In genomic region chr11:72084076-72084475, GRCh38 we compare ENCODE assay signal across 18 cellular contexts. TPM values are rescaled to one million over a fixed set of nuclear protein-coding genes. Genes with fewer than 3 reads are reported as not detected.
DNase-seq lines count a peak whose midpoint lies in the region; ATAC-seq and TF ChIP-seq lines count a peak whose summit lies in the region.
"Had no signal": no experiment of that assay in that cellular context is flagged by ENCODE, and none has a peak within 500 bp of the region (broad histone marks: within the 10 kb centered on the region; RNA-seq: fewer than 3 reads in every experiment).

No MANE protein-coding gene starts in this region.

- H3K27me3 Mint-ChIP-seq in CD4-positive, CD25-positive, alpha-beta regulatory T cell = no peaks in the 10 kb centered on the region
- no peaks in the 10 kb centered on the region for H3K27me3 Mint-ChIP-seq in naive thymus-derived CD8-positive, alpha-beta T cell

- no peak for ATAC-seq in CD4-positive, CD25-positive, alpha-beta regulatory T cell (ENCODE audit: low read depth in 2 of 2)
- ATAC-seq in naive thymus-derived CD8-positive, alpha-beta T cell = no peak
- ATAC-seq in HG02973 (IDR thresholded peaks at IDR 0.05; ENCODE audit: unreplicated experiment) = no peak

- peaks cover 17% of the 10 kb centered on the region for H3K4me1 ChIP-seq in CD4-positive, CD25-positive, alpha-beta regulatory T cell (ENCODE audit: control insufficient read depth, insufficient read depth, low read length, poor library complexity, severe bottlenecking)
- peaks cover 0 to 4% of the 10 kb centered on the region in 2 donors for H3K4me1 ChIP-seq in breast epithelium

- H3K4me3 Mint-ChIP-seq in CD4-positive, CD25-positive, alpha-beta regulatory T cell = no peak overlapping the region
- H3K4me3 Mint-ChIP-seq in naive thymus-derived CD8-positive, alpha-beta T cell = no peak overlapping the region
- H3K4me3 Mint-ChIP-seq: H9 had no signal

- no peak for TF ChIP-seq POLR2A in breast epithelium (IDR thresholded peaks at IDR 0.05)

- TF ChIP-seq CTCF in breast epithelium (IDR thresholded peaks at IDR 0.05) = no peak

- H3K27me3 ChIP-seq in CD4-positive, CD25-positive, alpha-beta regulatory T cell (ENCODE audit: control insufficient read depth, insufficient read depth, low read length) = no peaks in the 10 kb centered on the region
- H3K27me3 ChIP-seq in breast epithelium = no peaks in the 10 kb centered on the region

- H3K4me1 Mint-ChIP-seq in CD4-positive, CD25-positive, alpha-beta regulatory T cell = peaks cover 23 to 39% (median 32%) of the 10 kb centered on the region in 4 donors
- H3K4me1 Mint-ChIP-seq in naive thymus-derived CD8-positive, alpha-beta T cell = peaks cover 25 to 36% (median 34%) of the 10 kb centered on the region in 4 donors

- no peaks in the 10 kb centered on the region for H3K9me3 Mint-ChIP-seq in CD4-positive, CD25-positive, alpha-beta regulatory T cell
- no peaks in the 10 kb centered on the region for H3K9me3 Mint-ChIP-seq in naive thymus-derived CD8-positive, alpha-beta T cell
- H3K9me3 Mint-ChIP-seq: H9 had no signal

- DNase-seq in CD4-positive, CD25-positive, alpha-beta regulatory T cell = no peak
- DNase-seq in NCI-H446 (lab: John Stamatoyannopoulos, UW) (peak; percentile 22 to 73), breast epithelium (ENCODE audit: low spot score in 2 of 2) (no peak), inferior parietal cortex (ENCODE audit: extremely low spot score) (no peak)
- no peak for DNase-seq in naive thymus-derived CD8-positive, alpha-beta T cell
- no peak for DNase-seq in activated CD4-positive, CD25-positive, alpha-beta regulatory T cell treated with anti-CD3 and anti-CD28 coated beads, Interleukin-2, amount 50 U/mL, for 72 hours
- DNase-seq: Calu3, DMS79, H9, IMR-90, Karpas-422, MM.1S, NCI-H1092 treated with DMSO at 0.1 percent for 48 hours, NCI-H2107, SIG-M5 had no signal

- intact Hi-C loops in breast epithelium (cut with DNase I; ENCODE audit: low total_unique reads) = loop anchor here (1.0 kb wide), 1 partner anchor 11 kb away; no protein-coding TSS in a partner anchor

- H3K9me3 ChIP-seq in CD4-positive, CD25-positive, alpha-beta regulatory T cell (ENCODE audit: control insufficient read depth in 2 of 2, low read length in 2 of 2) = no peaks in the 10 kb centered on the region
- no peaks in the 10 kb centered on the region for H3K9me3 ChIP-seq in breast epithelium

- H3K4me3 ChIP-seq in CD4-positive, CD25-positive, alpha-beta regulatory T cell (ENCODE audit: low read depth, low read length) = no peak overlapping the region
- no peak overlapping the region for H3K4me3 ChIP-seq in breast epithelium

- no peak overlapping the region for H3K27ac ChIP-seq in CD4-positive, CD25-positive, alpha-beta regulatory T cell (ENCODE audit: insufficient read depth, low read length, poor library complexity, severe bottlenecking)
- H3K27ac ChIP-seq in breast epithelium = peak overlapping the region; percentile 40 to 99

- POLR2A ChIA-PET in naive thymus-derived CD8-positive, alpha-beta T cell (lab: Charles Lee) = interaction anchor here (0.7 to 4.7 kb wide), 3 partner anchors 17 to 43 kb away, joined by 3 to 35 read pairs (median 4); no protein-coding TSS in a partner anchor

- peaks cover 14% of the 10 kb centered on the region for H3K36me3 ChIP-seq in CD4-positive, CD25-positive, alpha-beta regulatory T cell (ENCODE audit: control insufficient read depth, insufficient read depth, low read length)
- no peaks in the 10 kb centered on the region for H3K36me3 ChIP-seq in breast epithelium

- H3K36me3 Mint-ChIP-seq in CD4-positive, CD25-positive, alpha-beta regulatory T cell = peaks cover 10% of the 10 kb centered on the region
- H3K36me3 Mint-ChIP-seq in naive thymus-derived CD8-positive, alpha-beta T cell = peaks cover 0 to 17% (median 0%) of the 10 kb centered on the region in 3 donors

- peak overlapping the region in 2 of 3 donors; percentile 14 to 99 for H3K27ac Mint-ChIP-seq in CD4-positive, CD25-positive, alpha-beta regulatory T cell
- peak overlapping the region in 9 of 10 donors; percentile 9 to 98 (median 84) for H3K27ac Mint-ChIP-seq in naive thymus-derived CD8-positive, alpha-beta T cell
- H3K27ac Mint-ChIP-seq: H9 had no signal

RNA-seq across cellular contexts. Expression of gene LRRC51, which starts 3.4 kb away (rescaled TPM):
- 1.5 TPM for total RNA-seq in CD4-positive, CD25-positive, alpha-beta regulatory T cell
- 1 to 10 TPM; 2.8 to 9.4 (median 6.3) TPM for polyA plus RNA-seq in CD4-positive, CD25-positive, alpha-beta regulatory T cell
- total RNA-seq in breast epithelium = 100 to 1,000 TPM in 1 of 3 donors, 10 to 100 TPM in 2; 14.9 to 103 (median 17.1) TPM
- total RNA-seq in naive thymus-derived CD8-positive, alpha-beta T cell = 1 to 10 TPM; 5.0 to 6.6 TPM
- 1 to 10 TPM; 1.5 to 3.1 (median 2.5) TPM for polyA plus RNA-seq in naive thymus-derived CD8-positive, alpha-beta T cell

RNA-seq across cellular contexts. Expression of gene NUMA1, which starts 3.7 kb away (rescaled TPM):
- 272 TPM for total RNA-seq in CD4-positive, CD25-positive, alpha-beta regulatory T cell
- 10 to 100 TPM; 14.0 to 27.2 (median 20.5) TPM for polyA plus RNA-seq in CD4-positive, CD25-positive, alpha-beta regulatory T cell
- total RNA-seq in breast epithelium = 100 to 1,000 TPM; 240 to 412 (median 283) TPM
- total RNA-seq in naive thymus-derived CD8-positive, alpha-beta T cell = 100 to 1,000 TPM; 436 to 442 TPM
- 100 to 1,000 TPM in 1 of 3 donors, 10 to 100 TPM in 2; 12.0 to 119 (median 30.6) TPM for polyA plus RNA-seq in naive thymus-derived CD8-positive, alpha-beta T cell

RNA-seq across cellular contexts. Expression of gene LAMTOR1, which starts 19.0 kb away (rescaled TPM):
- total RNA-seq in CD4-positive, CD25-positive, alpha-beta regulatory T cell = 48.5 TPM
- 100 to 1,000 TPM in 3 of 4 donors, 10 to 100 TPM in 1; 69.2 to 116 (median 102) TPM for polyA plus RNA-seq in CD4-positive, CD25-positive, alpha-beta regulatory T cell
- total RNA-seq in breast epithelium = 100 to 1,000 TPM in 2 of 3 donors, 10 to 100 TPM in 1; 87.2 to 120 (median 112) TPM
- total RNA-seq in naive thymus-derived CD8-positive, alpha-beta T cell = 10 to 100 TPM; 66.8 to 68.6 TPM
- 10 to 100 TPM; 78.0 to 87.7 (median 78.6) TPM for polyA plus RNA-seq in naive thymus-derived CD8-positive, alpha-beta T cell

RNA-seq across cellular contexts. Expression of gene TOMT, which starts 21.6 kb away (rescaled TPM):
- total RNA-seq in CD4-positive, CD25-positive, alpha-beta regulatory T cell = not detected
- not detected for polyA plus RNA-seq in CD4-positive, CD25-positive, alpha-beta regulatory T cell
- not detected for total RNA-seq in breast epithelium
- total RNA-seq in naive thymus-derived CD8-positive, alpha-beta T cell = not detected
- not detected for polyA plus RNA-seq in naive thymus-derived CD8-positive, alpha-beta T cell
- total RNA-seq: A673, Calu3, G401, H9, IMR-90 had no signal
- polyA plus RNA-seq: IMR-90 had no signal

RNA-seq across cellular contexts. Expression of gene ANAPC15, which starts 28.4 kb away (rescaled TPM):
- total RNA-seq in CD4-positive, CD25-positive, alpha-beta regulatory T cell = 46.3 TPM
- 100 to 1,000 TPM in 2 of 4 donors, 10 to 100 TPM in 2; 86.1 to 103 (median 98.4) TPM for polyA plus RNA-seq in CD4-positive, CD25-positive, alpha-beta regulatory T cell
- 10 to 100 TPM; 12.1 to 22.4 (median 21.4) TPM for total RNA-seq in breast epithelium
- total RNA-seq in naive thymus-derived CD8-positive, alpha-beta T cell = 10 to 100 TPM; 52.9 to 62.1 TPM
- 100 to 1,000 TPM in 1 of 3 donors, 10 to 100 TPM in 2; 81.7 to 102 (median 90.1) TPM for polyA plus RNA-seq in naive thymus-derived CD8-positive, alpha-beta T cell

Comparison
In these comparisons a context has a peak if more than half of its experiments do, and no peak if none do; other contexts are left out.
1. DNase-seq: peak in NCI-H446 (2 of 2); none in CD4-positive, CD25-positive, alpha-beta regulatory T cell (0 of 3), breast epithelium (0 of 2), naive thymus-derived CD8-positive, alpha-beta T cell (0 of 10), activated CD4-positive, CD25-positive, alpha-beta regulatory T cell treated with anti-CD3 and anti-CD28 coated beads, Interleukin-2, amount 50 U/mL, for 72 hours (single experiment) and inferior parietal cortex (single experiment).